In the genomic region with DNA sequence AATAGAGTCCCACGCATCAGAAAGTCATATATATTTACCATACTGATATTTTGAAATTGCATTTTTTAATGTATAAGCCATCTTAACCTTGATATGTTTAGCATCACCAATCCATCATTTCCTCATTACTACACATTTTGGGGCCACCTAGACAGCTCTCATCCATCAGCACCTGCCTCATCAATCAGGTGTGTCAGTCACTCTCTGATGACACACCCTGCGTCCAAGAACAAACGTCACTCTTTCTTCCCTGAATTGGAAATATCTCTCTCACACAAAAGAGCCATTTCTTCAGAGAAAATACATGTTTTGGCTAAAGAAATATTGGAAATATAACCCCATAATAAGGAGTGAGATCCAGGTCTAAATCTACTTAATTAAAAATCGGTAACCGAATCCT, we compare ENCODE assay signal across 36 cellular contexts. TPM values are rescaled to one million over a fixed set of nuclear protein-coding genes. Genes with fewer than 3 reads are reported as not detected.
DNase-seq lines count a peak whose midpoint lies in the region; ATAC-seq and TF ChIP-seq lines count a peak whose summit lies in the region.
"Had no signal": no experiment of that assay in that cellular context is flagged by ENCODE, and none has a peak within 500 bp of the region (broad histone marks: within the 10 kb centered on the region; RNA-seq: fewer than 3 reads in every experiment).

No MANE protein-coding gene starts in this region.

- H3K36me3 Mint-ChIP-seq in MCF 10A (ENCODE audit: insufficient read depth, unreplicated experiment), result no peaks in the 10 kb centered on the region
- H3K36me3 Mint-ChIP-seq: CD14-positive monocyte had no signal

- H3K9me3 ChIP-seq in heart right ventricle (peaks cover 0 to 12% (median 4%) of the 10 kb centered on the region in 11 donors), smooth muscle cell (replicated peaks; ENCODE audit: low read depth) (no peaks in the 10 kb centered on the region)
- H3K9me3 ChIP-seq: Caco-2, lower lobe of right lung, ovary, thoracic aorta had no signal

- WGBS in heart right ventricle, 2 donors, result 71 to 82% methylated on average over 5 of the region's 5 CpGs
- WGBS in smooth muscle cell (ENCODE audit: low lambda C conversion rate), result 68% methylated on average over 5 of the region's 5 CpGs

- H3K27me3 Mint-ChIP-seq in MCF 10A (ENCODE audit: insufficient read depth, unreplicated experiment), result no peaks in the 10 kb centered on the region
- H3K27me3 Mint-ChIP-seq: activated CD4-positive, alpha-beta T cell treated with anti-CD3 and anti-CD28 coated beads for 36 hours; effector memory CD8-positive, alpha-beta T cell; naive thymus-derived CD8-positive, alpha-beta T cell; stimulated activated naive CD8-positive, alpha-beta T cell treated with anti-CD3 and anti-CD28 coated beads, Interleukin-15, Interleukin-2, amounts not matched to agents 100 ng/mL and 50 ng/mL, for 24 hours had no signal

- no peak for TF ChIP-seq CTCF in heart right ventricle (IDR thresholded peaks at IDR 0.05)
- no peak for TF ChIP-seq CTCF in MCF 10A (IDR thresholded peaks at IDR 0.05; ENCODE audit: unreplicated experiment)
- TF ChIP-seq CTCF in foreskin keratinocyte (conservative IDR thresholded peaks at IDR 0.05), result no peak
- no peak for TF ChIP-seq CTCF in smooth muscle cell (IDR thresholded peaks at IDR 0.05; ENCODE audit: borderline replicate concordance, insufficient read depth, poor library complexity, severe bottlenecking)

- POLR2A ChIA-PET in MCF 10A (lab: Yijun Ruan, JAX), result interaction anchor here (1.3 kb wide), 1 partner anchor 15 kb away, joined by 3 read pairs; no protein-coding TSS in a partner anchor

- no peaks in the 10 kb centered on the region for H4K20me1 ChIP-seq in smooth muscle cell (ENCODE audit: low read depth)

- H3K4me3 ChIP-seq in heart right ventricle (no peak overlapping the region), smooth muscle cell (no peak overlapping the region)
- H3K4me3 ChIP-seq: cardiac muscle cell, coronary artery, lower lobe of right lung, ovary, PC-9, spleen, thoracic aorta had no signal

- no peak overlapping the region for H2AFZ ChIP-seq in smooth muscle cell (ENCODE audit: low read depth)
- H2AFZ ChIP-seq: PC-9 had no signal

- peaks cover 14% of the 10 kb centered on the region for H3K4me1 Mint-ChIP-seq in MCF 10A (ENCODE audit: insufficient read depth, unreplicated experiment)
- H3K4me1 Mint-ChIP-seq: activated CD4-positive, alpha-beta T cell treated with anti-CD3 and anti-CD28 coated beads for 36 hours; activated T-helper 17 cell treated with anti-CD3 and anti-CD28 coated beads, Interleukin-2, amount 50 U/mL, for 72 hours; CD14-positive monocyte; naive thymus-derived CD8-positive, alpha-beta T cell had no signal

- CTCF ChIA-PET in MCF 10A (lab: Yijun Ruan, JAX), result interaction anchor here (1.0 to 1.5 kb wide), 4 partner anchors 13 to 433 kb away, joined by 4 to 5 read pairs (median 4); no protein-coding TSS in a partner anchor

- H3F3A ChIP-seq in smooth muscle cell (ENCODE audit: low read depth), result peaks cover 10% of the 10 kb centered on the region

- H3K27me3 ChIP-seq in heart right ventricle (no peaks in the 10 kb centered on the region), foreskin keratinocyte (no peaks in the 10 kb centered on the region), smooth muscle cell (ENCODE audit: low read depth) (no peaks in the 10 kb centered on the region)
- H3K27me3 ChIP-seq: cardiac muscle cell, ovary, spleen had no signal

- H3K27ac ChIP-seq in heart right ventricle (peak overlapping the region in 6 of 10 donors; percentile 0 to 55 (median 28)), foreskin keratinocyte (peak overlapping the region; percentile 65), smooth muscle cell (ENCODE audit: low read depth) (peak overlapping the region; percentile 85)
- H3K27ac ChIP-seq: cardiac muscle cell, coronary artery, KMS-11, lower lobe of right lung, ovary, PC-9, spleen, thoracic aorta had no signal

- H3K79me2 ChIP-seq in smooth muscle cell (ENCODE audit: low read depth), result no peaks in the 10 kb centered on the region

- ATAC-seq in heart right ventricle (no peak), left ventricle myocardium superior (no peak), foreskin keratinocyte (peak; percentile 95), GM18502 (IDR thresholded peaks at IDR 0.05; ENCODE audit: poor library complexity, unreplicated experiment) (no peak)
- ATAC-seq: activated CD4-positive, alpha-beta T cell treated with anti-CD3 and anti-CD28 coated beads for 36 hours; activated CD8-positive, alpha-beta T cell treated with anti-CD3 and anti-CD28 coated beads, Interleukin-2, amount 10 ng/mL, durations not matched to agents 7 days and 5 days; activated T-helper 17 cell treated with anti-CD3 and anti-CD28 coated beads, Interleukin-2, amount 50 U/mL, for 72 hours; effector memory CD8-positive, alpha-beta T cell; lower lobe of right lung; naive thymus-derived CD8-positive, alpha-beta T cell; right cardiac atrium had no signal

- H3K4me3 Mint-ChIP-seq in MCF 10A (ENCODE audit: unreplicated experiment), result no peak overlapping the region
- H3K4me3 Mint-ChIP-seq: activated CD4-positive, alpha-beta T cell treated with anti-CD3 and anti-CD28 coated beads for 36 hours; activated CD8-positive, alpha-beta T cell treated with anti-CD3 and anti-CD28 coated beads, Interleukin-2, amount 10 ng/mL, durations not matched to agents 7 days and 5 days; activated T-helper 17 cell treated with anti-CD3 and anti-CD28 coated beads, Interleukin-2, amount 50 U/mL, for 72 hours; CD14-positive monocyte; effector memory CD8-positive, alpha-beta T cell; naive thymus-derived CD8-positive, alpha-beta T cell; stimulated activated naive CD8-positive, alpha-beta T cell treated with anti-CD3 and anti-CD28 coated beads, Interleukin-15, Interleukin-2, amounts not matched to agents 100 ng/mL and 50 ng/mL, for 24 hours had no signal

- no peaks in the 10 kb centered on the region for H3K9me3 Mint-ChIP-seq in MCF 10A (ENCODE audit: unreplicated experiment)
- H3K9me3 Mint-ChIP-seq: CD14-positive monocyte; effector memory CD8-positive, alpha-beta T cell; stimulated activated naive CD8-positive, alpha-beta T cell treated with anti-CD3 and anti-CD28 coated beads, Interleukin-15, Interleukin-2, amounts not matched to agents 100 ng/mL and 50 ng/mL, for 24 hours had no signal

- DNase-seq in heart right ventricle (no peak), left ventricle myocardium superior (no peak), MCF 10A (ENCODE audit: unreplicated experiment) (peak; percentile 22), foreskin keratinocyte (peak; percentile 26 to 65), smooth muscle cell (lab: John Stamatoyannopoulos, UW; ENCODE audit: unreplicated experiment) (no peak), 8988T (no peak), SW 1271 (lab: John Stamatoyannopoulos, UW) (no peak)
- DNase-seq: activated CD4-positive, alpha-beta T cell treated with anti-CD3 and anti-CD28 coated beads for 36 hours; activated CD8-positive, alpha-beta T cell treated with anti-CD3 and anti-CD28 coated beads, Interleukin-2, amount 10 ng/mL, durations not matched to agents 7 days and 5 days; activated naive CD4-positive, alpha-beta T cell treated with anti-CD3 and anti-CD28 coated beads, Interleukin-2, amount 50 U/mL, for 16 hours; amniotic stem cell; Caco-2; DND-41; effector memory CD8-positive, alpha-beta T cell; head of caudate nucleus; lower lobe of right lung; MM.1S; naive thymus-derived CD8-positive, alpha-beta T cell; NCI-H1417 treated with DMSO at 0.1 percent for 48 hours; NCI-H226; NCI-H526 treated with DMSO at 0.1 percent for 48 hours; ovary; PC-9; right cardiac atrium; SHP77; spleen; stimulated activated CD4-positive, alpha-beta T cell treated with anti-CD3 and anti-CD28 coated beads, Interleukin-2, amount 100 ng/mL, for 24 hours; stimulated activated CD8-positive, alpha-beta memory T cell treated with anti-CD3 and anti-CD28 coated beads, Interleukin-4, amount 100 ng/mL, for 48 hours had no signal

- peaks cover 0 to 14% (median 8%) of the 10 kb centered on the region in 9 donors for H3K4me1 ChIP-seq in heart right ventricle
- H3K4me1 ChIP-seq in foreskin keratinocyte, result peaks cover 3% of the 10 kb centered on the region
- H3K4me1 ChIP-seq in smooth muscle cell (ENCODE audit: low read depth), result peaks cover 9% of the 10 kb centered on the region
- H3K4me1 ChIP-seq: Caco-2, lower lobe of right lung, spleen had no signal

- no TSS peak for BruUV-seq in MCF 10A (replicated peaks; lab: Mats Ljungman, UMichigan)

- H3K27ac Mint-ChIP-seq in MCF 10A (ENCODE audit: low read depth, unreplicated experiment), result no peak overlapping the region
- H3K27ac Mint-ChIP-seq: activated CD4-positive, alpha-beta T cell treated with anti-CD3 and anti-CD28 coated beads for 36 hours; activated CD8-positive, alpha-beta T cell treated with anti-CD3 and anti-CD28 coated beads, Interleukin-2, amount 10 ng/mL, durations not matched to agents 7 days and 5 days; activated T-helper 17 cell treated with anti-CD3 and anti-CD28 coated beads, Interleukin-2, amount 50 U/mL, for 72 hours; CD14-positive monocyte; effector memory CD8-positive, alpha-beta T cell; naive thymus-derived CD8-positive, alpha-beta T cell; stimulated activated naive CD8-positive, alpha-beta T cell treated with anti-CD3 and anti-CD28 coated beads, Interleukin-15, Interleukin-2, amounts not matched to agents 100 ng/mL and 50 ng/mL, for 24 hours had no signal

- no peaks in the 10 kb centered on the region for H3K36me3 ChIP-seq in heart right ventricle
- H3K36me3 ChIP-seq in smooth muscle cell (ENCODE audit: low read depth), result no peaks in the 10 kb centered on the region
- H3K36me3 ChIP-seq: cardiac muscle cell, lower lobe of right lung, ovary, spleen, thoracic aorta had no signal

- peak overlapping the region; percentile 41 for H3K4me2 ChIP-seq in smooth muscle cell
- H3K4me2 ChIP-seq: KMS-11, PC-9 had no signal

- peak overlapping the region; percentile 21 for H3K9ac ChIP-seq in smooth muscle cell (ENCODE audit: low read depth)
- H3K9ac ChIP-seq: KMS-11 had no signal

- intact Hi-C loops in heart right ventricle (cut with DNase I), result loop anchor here in 2 of 10 donors (5.0 to 10.0 kb wide), 2 partner anchors 139 to 386 kb away; no protein-coding TSS in a partner anchor
- intact Hi-C loops in left ventricle myocardium superior (cut with micrococcal nuclease), result no loop called here
- intact Hi-C loops in MCF 10A (cut with micrococcal nuclease), result loop anchor here (10.0 kb wide), 1 partner anchor 209 kb away; no protein-coding TSS in a partner anchor

RNA-seq across cellular contexts. Expression of gene RSU1, which starts 38.9 kb away (rescaled TPM):
- total RNA-seq in heart right ventricle, result 10 to 100 TPM; 36.8 to 72.5 (median 48.3) TPM
- 10 to 100 TPM; 25.5 to 74.2 TPM for polyA plus RNA-seq in heart right ventricle
- total RNA-seq in left ventricle myocardium superior, result 58.8 TPM
- total RNA-seq in MCF 10A (2022), result 50.5 and 54.4 TPM in 2 replicates
- total RNA-seq in foreskin keratinocyte, result 70.6 and 72.1 TPM in 2 replicates
- polyA plus RNA-seq in foreskin keratinocyte, result 62.5 and 73.5 TPM in 2 replicates
- 95.9 and 110 TPM in 2 replicates for total RNA-seq in smooth muscle cell
- polyA plus RNA-seq in smooth muscle cell, result 113 and 128 TPM in 2 replicates

Comparison
In these comparisons a context has a peak if more than half of its experiments do, and no peak if none do; other contexts are left out.
1. DNase-seq: peak in MCF 10A (single experiment) and foreskin keratinocyte (2 of 2); none in heart right ventricle (0 of 2), left ventricle myocardium superior (single experiment), smooth muscle cell (single experiment), 8988T (single experiment) and SW 1271 (0 of 2).
2. H3K27ac ChIP-seq: peak in every context shown above with its lines; median percentile 85 in smooth muscle cell; 65 in foreskin keratinocyte; 28 in heart right ventricle.